Comparison of ENCODE assay signal across 27 cellular contexts in genomic region chr17:61732169-61732568, GRCh38.
"Had no signal": no experiment of that assay in that cellular context is flagged by ENCODE, and none has a peak within 500 bp of the region (broad histone marks: within the 10 kb centered on the region; RNA-seq: fewer than 3 reads in every experiment).

No MANE protein-coding gene starts in this region.

- H3K27ac ChIP-seq: colonic mucosa, coronary artery, dorsolateral prefrontal cortex, epithelial cell of prostate, esophagus muscularis mucosa, esophagus squamous epithelium, foreskin keratinocyte, gastrocnemius medialis, gastroesophageal sphincter, heart left ventricle, heart right ventricle had no signal

- H3K4me3 Mint-ChIP-seq: dendritic cell treated with granulocyte-macrophage colony-stimulating factor and Interleukin-4, amounts not matched to agents 40 ng/mL and 50 ng/mL, for 4 days; effector memory CD8-positive, alpha-beta T cell; endodermal cell had no signal

- H3K4me3 ChIP-seq: colonic mucosa, coronary artery, dorsolateral prefrontal cortex, esophagus muscularis mucosa, esophagus squamous epithelium, gastrocnemius medialis, gastroesophageal sphincter, heart left ventricle, heart right ventricle had no signal

- H3K4me1 ChIP-seq: colonic mucosa, esophagus muscularis mucosa, esophagus squamous epithelium, gastrocnemius medialis, gastroesophageal sphincter, heart left ventricle, heart right ventricle had no signal

- ATAC-seq: effector memory CD8-positive, alpha-beta T cell; esophagus mucosa; foreskin keratinocyte; gastrocnemius medialis; gastroesophageal sphincter; heart left ventricle; heart right ventricle had no signal

- H3K9me3 ChIP-seq: colonic mucosa, esophagus muscularis mucosa, esophagus squamous epithelium, gastrocnemius medialis, gastroesophageal sphincter had no signal

- H3K36me3 ChIP-seq: colonic mucosa, esophagus muscularis mucosa, esophagus squamous epithelium, gastrocnemius medialis, gastroesophageal sphincter, heart left ventricle, heart right ventricle had no signal

- H3K4me1 Mint-ChIP-seq: endodermal cell had no signal

- DNase-seq: colonic mucosa; cortex of kidney; dorsolateral prefrontal cortex; effector CD4-positive, alpha-beta T cell; effector CD8-positive, alpha-beta T cell; effector memory CD4-positive, alpha-beta T cell; effector memory CD8-positive, alpha-beta T cell; endodermal cell; erythroblast; esophagus squamous epithelium; foreskin fibroblast; foreskin keratinocyte; foreskin melanocyte; gastrocnemius medialis; glutamatergic neuron; head of caudate nucleus; heart left ventricle; heart right ventricle had no signal

- H3K27me3 ChIP-seq: colonic mucosa, dorsolateral prefrontal cortex, esophagus muscularis mucosa, esophagus squamous epithelium, foreskin keratinocyte, gastrocnemius medialis, gastroesophageal sphincter, heart left ventricle, heart right ventricle had no signal

- H3K9me3 Mint-ChIP-seq: effector memory CD8-positive, alpha-beta T cell had no signal

- H3K27ac Mint-ChIP-seq: dendritic cell treated with granulocyte-macrophage colony-stimulating factor and Interleukin-4, amounts not matched to agents 40 ng/mL and 50 ng/mL, for 4 days; effector memory CD8-positive, alpha-beta T cell; endodermal cell had no signal

- FAIRE-seq: colon, endometrium, frontal cortex had no signal

- H3K27me3 Mint-ChIP-seq: dendritic cell treated with granulocyte-macrophage colony-stimulating factor and Interleukin-4, amounts not matched to agents 40 ng/mL and 50 ng/mL, for 4 days; effector memory CD8-positive, alpha-beta T cell had no signal
